In the genomic region with DNA sequence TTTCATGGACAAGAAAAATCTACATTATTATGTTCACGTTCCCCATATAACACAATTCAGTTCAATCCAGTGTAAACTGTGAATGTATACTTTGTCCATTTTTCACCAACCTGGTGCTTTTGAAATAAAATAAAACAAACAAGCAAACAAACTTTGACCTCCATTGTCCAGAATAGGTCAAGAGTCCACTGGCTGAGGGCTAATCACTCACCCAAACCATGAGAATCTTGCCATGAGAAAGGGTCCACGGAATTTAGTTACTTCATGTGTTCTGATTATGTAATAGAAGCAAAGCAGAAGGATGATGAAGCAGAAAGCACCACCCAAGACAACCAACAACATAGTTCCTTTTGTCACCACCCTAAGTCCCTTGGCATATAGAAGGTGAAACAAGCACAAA, we compare ENCODE assay signal across 15 cellular contexts.
"Had no signal": no experiment of that assay in that cellular context is flagged by ENCODE, and none has a peak within 500 bp of the region (broad histone marks: within the 10 kb centered on the region; RNA-seq: fewer than 3 reads in every experiment).

No MANE protein-coding gene starts in this region.

- DNase-seq: activated CD4-positive, alpha-beta T cell treated with anti-CD3 and anti-CD28 coated beads, Interleukin-2, amount 50 U/mL, for 4 hours; activated CD8-positive, alpha-beta memory T cell treated with anti-CD3 and anti-CD28 coated beads, Interleukin-2, amount 10 ng/mL, durations not matched to agents 7 days and 5 days; activated gamma-delta T cell treated with Interleukin-2 at 50 U/mL for 16 hours; activated T-cell treated with anti-CD3 and anti-CD28 coated beads, Interleukin-2, amount 50 U/mL, for 4 hours; aorta; esophagus squamous epithelium; foreskin fibroblast; left colon; mesenchymal stem cell; pancreas; stimulated activated CD4-positive, alpha-beta T cell treated with anti-CD3 and anti-CD28 coated beads, Interleukin-15, amount 100 ng/mL, for 24 hours; stimulated activated CD4-positive, alpha-beta T cell treated with anti-CD3 and anti-CD28 coated beads, Interleukin-4, amount 100 ng/mL, for 4 hours; stomach had no signal

- H3K36me3 ChIP-seq: breast epithelium had no signal

- H3K9me3 Mint-ChIP-seq: activated T-cell treated with anti-CD3 and anti-CD28 coated beads, Interleukin-2, amount 50 U/mL, for 4 hours had no signal

- H3K27ac Mint-ChIP-seq: activated CD8-positive, alpha-beta memory T cell treated with anti-CD3 and anti-CD28 coated beads, Interleukin-2, amount 10 ng/mL, durations not matched to agents 7 days and 5 days had no signal

- H3K27me3 Mint-ChIP-seq: activated CD8-positive, alpha-beta memory T cell treated with anti-CD3 and anti-CD28 coated beads, Interleukin-2, amount 10 ng/mL, durations not matched to agents 7 days and 5 days had no signal

- H3K4me3 Mint-ChIP-seq: activated CD8-positive, alpha-beta memory T cell treated with anti-CD3 and anti-CD28 coated beads, Interleukin-2, amount 10 ng/mL, durations not matched to agents 7 days and 5 days; activated T-cell treated with anti-CD3 and anti-CD28 coated beads, Interleukin-2, amount 50 U/mL, for 4 hours had no signal

- H3K27me3 ChIP-seq: breast epithelium, esophagus squamous epithelium, pancreas, stomach had no signal

- H3K27ac ChIP-seq: breast epithelium, esophagus squamous epithelium, pancreas, thoracic aorta had no signal

- H3K9me3 ChIP-seq: breast epithelium, esophagus squamous epithelium, pancreas, stomach, thoracic aorta had no signal

- H3K4me1 ChIP-seq: breast epithelium had no signal

- H3K4me3 ChIP-seq: breast epithelium, esophagus squamous epithelium, pancreas, stomach, thoracic aorta had no signal
